ENCODE assay signal across 27 cellular contexts in genomic region chr6:167804281-167805013, GRCh38. TPM values are rescaled to one million over a fixed set of nuclear protein-coding genes. Genes with fewer than 3 reads are reported as not detected.
DNase-seq lines count a peak whose midpoint lies in the region; ATAC-seq, FAIRE-seq and TF ChIP-seq lines count a peak whose summit lies in the region.
"Had no signal": no experiment of that assay in that cellular context is flagged by ENCODE, and none has a peak within 500 bp of the region (broad histone marks: within the 10 kb centered on the region; RNA-seq: fewer than 3 reads in every experiment).

No MANE protein-coding gene starts in this region.

- no peak overlapping the region for H4K91ac ChIP-seq in H1 (replicated peaks; ENCODE audit: insufficient read length, low read length)

- ATAC-seq in upper lobe of right lung, result peak; percentile 32
- ATAC-seq in GM21360 (IDR thresholded peaks at IDR 0.05; ENCODE audit: unreplicated experiment), result no peak
- ATAC-seq: HCT116, PC-3, SK-N-SH treated with all-trans-retinoic acid at 6 μM for 48 hours had no signal

- H3K36me3 ChIP-seq in H1 (ENCODE audit: control insufficient read depth in 2 of 4, insufficient read depth in 4 of 4, low read length in 3 of 4), result no peaks in the 10 kb centered on the region
- H3K36me3 ChIP-seq in upper lobe of right lung, result no peaks in the 10 kb centered on the region
- H3K36me3 ChIP-seq in CD4-positive, alpha-beta memory T cell (ENCODE audit: insufficient read depth, low read length), result no peaks in the 10 kb centered on the region
- H3K36me3 ChIP-seq: BE2C, MG63, SJCRH30 had no signal

- no peak overlapping the region for H2BK120ac ChIP-seq in H1 (replicated peaks; ENCODE audit: low read depth, low read length)

- H3K23me2 ChIP-seq in H1 (ENCODE audit: low read depth, low read length), result no peaks in the 10 kb centered on the region

- H3K4me2 ChIP-seq in H1 (ENCODE audit: insufficient read depth in 1 of 2, low read depth in 2 of 2, low read length in 2 of 2), result no peak overlapping the region

- DNase-seq in activated CD8-positive, alpha-beta memory T cell treated with anti-CD3 and anti-CD28 coated beads for 24 hours, result peak; percentile 26
- no peak for DNase-seq in activated CD8-positive, alpha-beta memory T cell treated with anti-CD3 and anti-CD28 coated beads, Interleukin-2, amount 50 U/mL, for 48 hours
- DNase-seq in H1 (ENCODE audit: low read depth in 1 of 2, low spot score in 2 of 2) (peak in 1 of 2 experiments; percentile 41), osteocyte (ENCODE audit: extremely low spot score, unreplicated experiment) (peak; percentile 73), upper lobe of right lung (no peak), GF-D8 (lab: John Stamatoyannopoulos, UW) (no peak)
- no peak for DNase-seq in CD4-positive, alpha-beta memory T cell
- DNase-seq: 8988T; ACHN; BE2C; Calu3; DMS79 treated with DMSO at 0.1 percent for 48 hours; GM23248; KBM-7; MG63; NCI-H2029; NCI-H446; NCI-H524 treated with DMSO at 0.1 percent for 48 hours; NCI-H82; NK-92 treated with Interleukin-12 subunit alpha and Interleukin-12 subunit beta, amount 100 ng/mL, for 24 hours; PC-3; SJCRH30 had no signal

- H2AFZ ChIP-seq in H1 (ENCODE audit: low read length), result no peak overlapping the region
- H2AFZ ChIP-seq: GM23248 had no signal

- H3K27me3 ChIP-seq in H1 (replicated peaks in 1 of 4; ENCODE audit: control insufficient read depth in 3 of 4, extremely low read depth in 1 of 4, insufficient read depth in 3 of 4, low read length in 3 of 4), result no peaks in the 10 kb centered on the region; a peak in 1 of 7 replicates
- H3K27me3 ChIP-seq in upper lobe of right lung, result no peaks in the 10 kb centered on the region
- H3K27me3 ChIP-seq in CD4-positive, alpha-beta memory T cell (ENCODE audit: insufficient read depth, low read length), result no peaks in the 10 kb centered on the region
- H3K27me3 ChIP-seq: BE2C, MG63, SJCRH30 had no signal

- H4K5ac ChIP-seq in H1 (ENCODE audit: insufficient read length, low read depth, low read length), result no peak overlapping the region

- H3K4me1 Mint-ChIP-seq in osteocyte (ENCODE audit: unreplicated experiment), result no peaks in the 10 kb centered on the region
- H3K4me1 Mint-ChIP-seq in CD4-positive, alpha-beta memory T cell, result no peaks in the 10 kb centered on the region

- no peak overlapping the region for H3K4me3 ChIP-seq in H1 (ENCODE audit: extremely low read depth in 1 of 4, insufficient read depth in 2 of 4, low read depth in 3 of 4, low read length in 4 of 4)
- no peak overlapping the region for H3K4me3 ChIP-seq in upper lobe of right lung
- no peak overlapping the region for H3K4me3 ChIP-seq in CD4-positive, alpha-beta memory T cell (ENCODE audit: low read length in 2 of 2)
- H3K4me3 ChIP-seq: GM23248, MG63, SJCRH30 had no signal

- H2AK5ac ChIP-seq in H1 (ENCODE audit: low read depth, low read length), result no peak overlapping the region

- H3K4ac ChIP-seq in H1 (replicated peaks; ENCODE audit: insufficient read length, low read depth, low read length), result no peak overlapping the region

- TF ChIP-seq RAD21 in H1 (IDR thresholded peaks at IDR 0.05 in 1 of 2, conservative IDR thresholded peaks at IDR 0.05 in 1 of 2; ENCODE audit: low read depth in 2 of 2, low read length in 2 of 2), result no peak

- no peak overlapping the region for H2BK5ac ChIP-seq in H1 (ENCODE audit: low read depth, low read length)

- H3K14ac ChIP-seq in H1 (ENCODE audit: insufficient read length), result no peak overlapping the region

- TF ChIP-seq CTCF in H1 (IDR thresholded peaks at IDR 0.05; ENCODE audit: control extremely low read depth in 1 of 3, insufficient read depth in 1 of 3, low read depth in 1 of 3, low read length in 3 of 3) (no peak), osteocyte (IDR thresholded peaks at IDR 0.05) (no peak), upper lobe of right lung (IDR thresholded peaks at IDR 0.05) (no peak)

- peaks cover 0 to 2% (median 1%) of the 10 kb centered on the region in 4 experiments; a peak in 3 of 7 replicates for H3K4me1 ChIP-seq in H1 (replicated peaks in 1 of 4; ENCODE audit: control insufficient read depth in 3 of 4, insufficient read depth in 4 of 4, low read length in 3 of 4)
- no peaks in the 10 kb centered on the region for H3K4me1 ChIP-seq in upper lobe of right lung
- no peaks in the 10 kb centered on the region for H3K4me1 ChIP-seq in CD4-positive, alpha-beta memory T cell (ENCODE audit: insufficient read depth, low read length)
- H3K4me1 ChIP-seq: SJCRH30 had no signal

- H3K9me3 ChIP-seq in H1 (ENCODE audit: insufficient read depth in 2 of 2, low read depth in 1 of 2, low read length in 1 of 2) (no peaks in the 10 kb centered on the region), upper lobe of right lung (no peaks in the 10 kb centered on the region)
- no peaks in the 10 kb centered on the region for H3K9me3 ChIP-seq in CD4-positive, alpha-beta memory T cell (ENCODE audit: control insufficient read depth in 1 of 2, low read length in 2 of 2)
- H3K9me3 ChIP-seq: BE2C, MG63, SJCRH30 had no signal

- 85% methylated on average over 23 of the region's 24 CpGs; no CpG with 5 or more reads in 1 of the 2 experiments for WGBS in H1 (ENCODE audit: extremely low coverage in 1 of 2, insufficient coverage in 1 of 2, insufficient read length in 1 of 2, insufficient replicate concordance in 2 of 2, low coverage in 1 of 2, low lambda C conversion rate in 2 of 2, missing lambda C conversion rate in 1 of 2), 2 experiments

- H3K27ac Mint-ChIP-seq in osteocyte (ENCODE audit: unreplicated experiment), result no peak overlapping the region
- H3K27ac Mint-ChIP-seq in CD4-positive, alpha-beta memory T cell, result no peak overlapping the region
- H3K27ac Mint-ChIP-seq: CD14-positive monocyte had no signal

- H2BK12ac ChIP-seq in H1 (ENCODE audit: low read depth, low read length), result peak overlapping the region; percentile 63; the same call in 1 of the 2 replicates

- H4K20me1 ChIP-seq in H1 (replicated peaks in 1 of 2; ENCODE audit: control insufficient read depth in 1 of 2, insufficient read depth in 2 of 2, low read length in 2 of 2), result no peaks in the 10 kb centered on the region

- no peak overlapping the region for H3K9ac ChIP-seq in H1 (replicated peaks in 1 of 4; ENCODE audit: extremely low read depth in 1 of 4, low read depth in 3 of 4, low read length in 3 of 4)
- H3K9ac ChIP-seq: GM23248 had no signal

- H2BK15ac ChIP-seq in H1 (ENCODE audit: low read length), result no peak overlapping the region

- H3K27ac ChIP-seq in H1 (ENCODE audit: low read depth, low read length), result no peak overlapping the region
- no peak overlapping the region for H3K27ac ChIP-seq in upper lobe of right lung
- no peak overlapping the region for H3K27ac ChIP-seq in CD4-positive, alpha-beta memory T cell (ENCODE audit: low read depth, low read length)
- H3K27ac ChIP-seq: GM23248, SJCRH30 had no signal

- FAIRE-seq in H1 (lab: Jason Lieb, UNC), result no peak
- FAIRE-seq: GM12892 had no signal

- no peak overlapping the region; the same call in 1 of the 2 replicates for H4K8ac ChIP-seq in H1 (ENCODE audit: extremely low read depth, insufficient read depth, low read length)

- no peaks in the 10 kb centered on the region for H3K79me1 ChIP-seq in H1 (ENCODE audit: low read depth, low read length)

- CTCF ChIA-PET in H1 (lab: Charles Lee; ENCODE audit: partially characterized antibody), result interaction anchor here (0.7 to 1.2 kb wide), 2 partner anchors 24 to 410 kb away, joined by 3 read pairs; no protein-coding TSS in a partner anchor
- CTCF ChIA-PET in CD4-positive, alpha-beta memory T cell (lab: Charles Lee; ENCODE audit: partially characterized antibody), result no interaction called here

- intact Hi-C loops in upper lobe of right lung (cut with DNase I), result no loop called here
- intact Hi-C loops in CD4-positive, alpha-beta memory T cell (cut with micrococcal nuclease), result no loop called here

- H3K36me3 Mint-ChIP-seq in osteocyte (ENCODE audit: unreplicated experiment), result no peaks in the 10 kb centered on the region
- no peaks in the 10 kb centered on the region for H3K36me3 Mint-ChIP-seq in CD4-positive, alpha-beta memory T cell
- H3K36me3 Mint-ChIP-seq: CD14-positive monocyte had no signal

- TF ChIP-seq POLR2A in H1 (IDR thresholded peaks at IDR 0.05; ENCODE audit: control extremely low read depth in 1 of 2, low read depth in 2 of 2, low read length in 2 of 2), result no peak

- peaks cover 34% of the 10 kb centered on the region for H3K27me3 Mint-ChIP-seq in osteocyte (ENCODE audit: unreplicated experiment)
- H3K27me3 Mint-ChIP-seq in CD4-positive, alpha-beta memory T cell, result peaks cover 17 to 33% of the 10 kb centered on the region in 2 donors

- H3K23ac ChIP-seq in H1 (ENCODE audit: insufficient read length), result no peak overlapping the region

- no peak overlapping the region for H3K56ac ChIP-seq in H1 (replicated peaks; ENCODE audit: insufficient read length, low read depth, low read length)

- no peak overlapping the region for H2BK20ac ChIP-seq in H1 (ENCODE audit: low read length)

- TF ChIP-seq EP300 in H1 (IDR thresholded peaks at IDR 0.05; ENCODE audit: borderline replicate concordance in 1 of 2, low read depth in 2 of 2, low read length in 2 of 2), result no peak

- POLR2A ChIA-PET in H1 (lab: Charles Lee; ENCODE audit: partially characterized antibody), result interaction anchor here (0.7 to 1.5 kb wide), 3 partner anchors 127 to 265 kb away, joined by 3 read pairs; no protein-coding TSS in a partner anchor
- POLR2A ChIA-PET in CD4-positive, alpha-beta memory T cell (lab: Charles Lee; ENCODE audit: partially characterized antibody), result no interaction called here

- no peak overlapping the region for H3K4me3 Mint-ChIP-seq in osteocyte (ENCODE audit: unreplicated experiment)
- H3K4me3 Mint-ChIP-seq in CD4-positive, alpha-beta memory T cell, result no peak overlapping the region
- H3K4me3 Mint-ChIP-seq: CD14-positive monocyte had no signal

- no peaks in the 10 kb centered on the region for H3K9me3 Mint-ChIP-seq in osteocyte (ENCODE audit: unreplicated experiment)
- no peaks in the 10 kb centered on the region for H3K9me3 Mint-ChIP-seq in CD4-positive, alpha-beta memory T cell

- no peak overlapping the region for H3K18ac ChIP-seq in H1 (ENCODE audit: extremely low read depth, low read length)

- H3K79me2 ChIP-seq in H1 (ENCODE audit: control insufficient read depth in 1 of 2, insufficient read depth in 2 of 2, low read length in 2 of 2), result no peaks in the 10 kb centered on the region

TF ChIP-seq in H1, 55 proteins besides CTCF, POLR2A, EP300 and RAD21 (continues in another document):
- no peak for TF ChIP-seq JUN (IDR thresholded peaks at IDR 0.05; ENCODE audit: low read depth, low read length)

RNA-seq across cellular contexts. Expression of gene AFDN, which starts 22.3 kb away (rescaled TPM):
- 192 and 196 TPM in 2 replicates for total RNA-seq in H1 (2021; fragmentation: NEBNext Ultra II Directional; extraction: Animal tissue kit (Norgen Biotek cat#: 25700))
- 53.4 and 58.7 TPM in 2 replicates for polyA plus RNA-seq in H1 (2011; rRNA removed)
- 95.2 TPM for polyA plus RNA-seq in H1 (2011; cell fraction: cytosol; rRNA removed)
- 239 TPM for polyA plus RNA-seq in H1 (2011; cell fraction: nucleus; rRNA removed)
- 116 to 142 TPM (median 133 TPM) in 4 replicates for polyA plus RNA-seq in H1 (2012, experiment 1 of 2)
- 6.9 TPM for polyA plus RNA-seq in H1 (2012, experiment 2 of 2)
- polyA plus RNA-seq in H1 (2013, experiment 1 of 2), result 132 TPM
- 117 TPM for polyA plus RNA-seq in H1 (2013, experiment 2 of 2)
- 177 and 199 TPM in 2 replicates for polyA minus RNA-seq in H1 (2011; rRNA and poly(A)+ RNA removed)
- 154 TPM for polyA minus RNA-seq in H1 (2011; cell fraction: cytosol; rRNA and poly(A)+ RNA removed)
- polyA minus RNA-seq in H1 (2011; cell fraction: nucleus; rRNA and poly(A)+ RNA removed), result 329 TPM
- 67.3 and 72.2 TPM in 2 replicates for total RNA-seq in osteocyte
- 179 TPM for total RNA-seq in upper lobe of right lung
- total RNA-seq in CD4-positive, alpha-beta memory T cell, result 10 to 100 TPM; 20.7 to 24.3 TPM
- polyA plus RNA-seq in CD4-positive, alpha-beta memory T cell, result 1 to 10 TPM; 1.4 to 9.9 TPM

Comparison
In these comparisons a context has a peak if more than half of its experiments do, and no peak if none do; other contexts are left out.
1. DNase-seq: peak in activated CD8-positive, alpha-beta memory T cell treated with anti-CD3 and anti-CD28 coated beads for 24 hours (single experiment) and osteocyte (single experiment); none in activated CD8-positive, alpha-beta memory T cell treated with anti-CD3 and anti-CD28 coated beads, Interleukin-2, amount 50 U/mL, for 48 hours (single experiment), upper lobe of right lung (single experiment), GF-D8 (single experiment) and CD4-positive, alpha-beta memory T cell (0 of 5).